Comparison of ENCODE assay signal across 8 cellular contexts in genomic region chr20:44909872-44910689, GRCh38. TPM values are rescaled to one million over a fixed set of nuclear protein-coding genes. Genes with fewer than 3 reads are reported as not detected.
A peak's percentile ranks its signal among the peaks of the same experiment; 100 is the strongest.
DNase-seq lines count a peak whose midpoint lies in the region; ATAC-seq and TF ChIP-seq lines count a peak whose summit lies in the region.

Gene PABPC1L, plus strand, starts transcription at chr20:44910060. Its CDS starts 84 bp downstream, at chr20:44910144.

- POLR2A ChIA-PET in CD4-positive, alpha-beta T cell (lab: Charles Lee): interaction anchor here (0.7 to 5.3 kb wide), 11 partner anchors 13 to 835 kb away, joined by 3 to 24 read pairs (median 6); partner anchors contain the start of genes TOMM34 and YWHAB

- peak within 1 kb of the TSS; percentile 68 to 78 (median 68) for H3K4me3 ChIP-seq in fibroblast of lung (replicated peaks in 1 of 4; ENCODE audit: control extremely low read depth in 1 of 4, insufficient read depth in 1 of 4, low read depth in 3 of 4, low read length in 4 of 4)

- H3K27me3 Mint-ChIP-seq in CD4-positive, alpha-beta T cell: no peaks in the 10 kb centered on the region
- no peaks in the 10 kb centered on the region for H3K27me3 Mint-ChIP-seq in natural killer cell (ENCODE audit: low read depth in 2 of 2)

- intact Hi-C loops in CD4-positive, alpha-beta T cell (cut with DNase I, micrococcal nuclease): loop anchor here (2.0 to 5.0 kb wide), 5 partner anchors 21 to 381 kb away; partner anchors contain the start of gene TOMM34 (in 1 of the 2)
- intact Hi-C loops in natural killer cell (cut with micrococcal nuclease): no loop called here

- peaks cover 36% of the 10 kb centered on the region for H3K4me1 Mint-ChIP-seq in CD4-positive, alpha-beta T cell (ENCODE audit: low read depth)
- H3K4me1 Mint-ChIP-seq in natural killer cell: peaks cover 16 to 19% of the 10 kb centered on the region in 2 donors

- peaks cover 3% of the 10 kb centered on the region for H3K79me2 ChIP-seq in fibroblast of lung (ENCODE audit: control insufficient read depth, insufficient read depth, low read length)

- H3K9me3 ChIP-seq in CD4-positive, alpha-beta T cell (ENCODE audit: control insufficient read depth, low read length): no peaks in the 10 kb centered on the region
- H3K9me3 ChIP-seq in fibroblast of lung (ENCODE audit: control insufficient read depth, insufficient read depth, low read depth, low read length): no peaks in the 10 kb centered on the region

- DNase-seq in CD4-positive, alpha-beta T cell: peak; percentile 33 to 81 (median 68)
- DNase-seq in HT1080 (ENCODE audit: low read depth) (peak; percentile 49), fibroblast of lung (ENCODE audit: low read depth in 2 of 2) (peak; percentile 48 to 63), natural killer cell (peak; percentile 61)
- DNase-seq in activated T-cell treated with anti-CD3 and anti-CD28 coated beads, Interleukin-2, amount 50 U/mL, for 48 hours: peak; percentile 86 to 88
- DNase-seq in stimulated activated naive CD4-positive, alpha-beta T cell treated with Interleukin-2 at 50 U/mL for 16 hours (lab: John Stamatoyannopoulos, UW): peak; percentile 68

- no peak within 1 kb of the TSS for H3K27ac ChIP-seq in CD4-positive, alpha-beta T cell (ENCODE audit: low read depth, low read length)
- peak within 1 kb of the TSS; percentile 24 for H3K27ac ChIP-seq in fibroblast of lung (ENCODE audit: insufficient read depth, low read length)

- H2AFZ ChIP-seq in fibroblast of lung (ENCODE audit: low read length): peak within 1 kb of the TSS; percentile 45

- H3K36me3 Mint-ChIP-seq in CD4-positive, alpha-beta T cell (ENCODE audit: low read depth): peaks cover 56% of the 10 kb centered on the region
- H3K36me3 Mint-ChIP-seq in natural killer cell: peaks cover 5% of the 10 kb centered on the region

- CTCF ChIA-PET in CD4-positive, alpha-beta T cell (lab: Charles Lee): interaction anchor here (1.8 kb wide), 1 partner anchor 22 kb away, joined by 6 read pairs; no protein-coding TSS in a partner anchor

- H3K36me3 ChIP-seq in fibroblast of lung (ENCODE audit: control insufficient read depth, insufficient read depth, low read length): peaks cover 5% of the 10 kb centered on the region

- H3K4me3 Mint-ChIP-seq in CD4-positive, alpha-beta T cell: peak within 1 kb of the TSS; percentile 85
- H3K4me3 Mint-ChIP-seq in natural killer cell: peak within 1 kb of the TSS; percentile 86

- peak within 1 kb of the TSS; percentile 51 for H3K9ac ChIP-seq in fibroblast of lung (ENCODE audit: insufficient read depth, low read length)

- H3K9me3 Mint-ChIP-seq in CD4-positive, alpha-beta T cell: no peaks in the 10 kb centered on the region
- H3K9me3 Mint-ChIP-seq in natural killer cell: no peaks in the 10 kb centered on the region

- peak within 1 kb of the TSS; percentile 68 for H3K27ac Mint-ChIP-seq in CD4-positive, alpha-beta T cell
- H3K27ac Mint-ChIP-seq in natural killer cell: peak within 1 kb of the TSS; percentile 67 to 72

- peak; percentile 95 for ATAC-seq in CD4-positive, alpha-beta T cell (ENCODE audit: poor library complexity)
- ATAC-seq in GM19455 (IDR thresholded peaks at IDR 0.05; ENCODE audit: unreplicated experiment) (peak; percentile 83), natural killer cell (peak; percentile 96 to 98 (median 98))

- H3K4me2 ChIP-seq in fibroblast of lung (ENCODE audit: extremely low read depth, insufficient read depth, low read length): peak within 1 kb of the TSS; percentile 82

- H3K4me1 ChIP-seq in fibroblast of lung (ENCODE audit: control insufficient read depth, extremely low read depth, insufficient read depth, low read length): no peaks in the 10 kb centered on the region

- no peak for TF ChIP-seq CTCF in CD4-positive, alpha-beta T cell (IDR thresholded peaks at IDR 0.05)
- TF ChIP-seq CTCF in fibroblast of lung (conservative IDR thresholded peaks at IDR 0.05 in 1 of 2, IDR thresholded peaks at IDR 0.05 in 1 of 2; ENCODE audit: low read depth in 1 of 2, low read length in 2 of 2) (no peak), natural killer cell (IDR thresholded peaks at IDR 0.05) (no peak)

- no peaks in the 10 kb centered on the region for H3K27me3 ChIP-seq in CD4-positive, alpha-beta T cell (ENCODE audit: control insufficient read depth, insufficient read depth, low read length)
- no peaks in the 10 kb centered on the region for H3K27me3 ChIP-seq in fibroblast of lung (ENCODE audit: control insufficient read depth, insufficient read depth, low read length)

- H4K20me1 ChIP-seq in fibroblast of lung (ENCODE audit: control insufficient read depth, extremely low read depth, insufficient read depth, low read length): no peaks in the 10 kb centered on the region

TF ChIP-seq in PFSK-1, 5 proteins besides CTCF, POLR2A, EP300 and RAD21:
- TF ChIP-seq FOXP2 (optimal IDR thresholded peaks at IDR 0.05; ENCODE audit: borderline replicate concordance, extremely low read depth, extremely low read length, insufficient read depth) (no peak), POLR2AphosphoS5 (IDR thresholded peaks at IDR 0.05; ENCODE audit: low read depth, low read length) (peak; percentile 60; the same call in 1 of the 2 replicates)

RNA-seq across cellular contexts. Expression of gene PABPC1L, which starts in this region (rescaled TPM):
- total RNA-seq in CD4-positive, alpha-beta T cell: 10 to 100 TPM; 22.8 to 27.5 TPM
- total RNA-seq in HT1080 (2014; rRNA removed; shearing (Covaris generic)): 7.4 and 8.0 TPM in 2 replicates
- polyA plus RNA-seq in HT1080 (2015; cell fraction: cytosol; rRNA removed): 6.8 and 8.7 TPM in 2 replicates
- 232 and 306 TPM in 2 replicates for polyA plus RNA-seq in HT1080 (2015; cell fraction: nucleus; rRNA removed)
- polyA plus RNA-seq in PFSK-1 (2012; ENCODE audit: insufficient read length, low read depth): 34.2 TPM
- total RNA-seq in fibroblast of lung (6.7 and 11.9 TPM in 2 replicates), natural killer cell (10 to 100 TPM; 31.7 to 64.9 (median 48.1) TPM)
- polyA plus RNA-seq in fibroblast of lung: 11.6 and 17.8 TPM in 2 replicates
- 5.9 and 9.5 TPM in 2 replicates for polyA plus RNA-seq in fibroblast of lung (2012)
- 3.4 and 5.4 TPM in 2 replicates for polyA minus RNA-seq in fibroblast of lung (ENCODE audit: low replicate concordance)
